ENCODE assay signal across 8 cellular contexts in genomic region chr17:29042679-29043538, GRCh38.
DNase-seq lines count a peak whose midpoint lies in the region; ATAC-seq and TF ChIP-seq lines count a peak whose summit lies in the region.

Gene PIPOX, plus strand, starts transcription at chr17:29043141. Its CDS starts 85 bp downstream, at chr17:29043226.

- DNase-seq in ELF-1 (ENCODE audit: low read depth, low spot score) (peak; percentile 89), NCI-H146 (lab: John Stamatoyannopoulos, UW) (peak; percentile 99), SW480 (ENCODE audit: low spot score) (peak; percentile 33), hypothalamus (lab: John Stamatoyannopoulos, UW) (peak in 32 of 51 donors; percentile 20 to 79 (median 55)), smooth muscle cell of the brain vasculature (ENCODE audit: low read depth, low spot score) (peak; percentile 64), GM20000 (ENCODE audit: low spot score) (no peak)
- DNase-seq in effector memory CD4-positive, alpha-beta T cell = no peak

- no peaks in the 10 kb centered on the region for H3K9me3 ChIP-seq in effector memory CD4-positive, alpha-beta T cell (ENCODE audit: control insufficient read depth, low read length)

- no peak for TF ChIP-seq CTCF in GM20000 (IDR thresholded peaks at IDR 0.05; ENCODE audit: extremely low read depth, missing control alignments)

- H3K36me3 ChIP-seq in effector memory CD4-positive, alpha-beta T cell (ENCODE audit: control insufficient read depth, insufficient read depth, low read length) = no peaks in the 10 kb centered on the region

- H3K27me3 ChIP-seq in effector memory CD4-positive, alpha-beta T cell (replicated peaks; ENCODE audit: control insufficient read depth, insufficient read depth, low read length, poor library complexity, severe bottlenecking) = no peaks in the 10 kb centered on the region

- H3K4me3 ChIP-seq in effector memory CD4-positive, alpha-beta T cell (ENCODE audit: insufficient read depth, low read depth, low read length, poor library complexity, severe bottlenecking) = no peak within 1 kb of the TSS

- H3K27ac ChIP-seq in effector memory CD4-positive, alpha-beta T cell (ENCODE audit: insufficient read depth, low read length, poor library complexity, severe bottlenecking) = no peak within 1 kb of the TSS

- H3K4me1 ChIP-seq in effector memory CD4-positive, alpha-beta T cell (ENCODE audit: control insufficient read depth, insufficient read depth, low read length, poor library complexity, severe bottlenecking) = no peaks in the 10 kb centered on the region

- ATAC-seq in GM21528 (IDR thresholded peaks at IDR 0.05; ENCODE audit: low FRiP score, unreplicated experiment) = no peak

Comparison
In these comparisons a context has a peak if more than half of its experiments do, and no peak if none do; other contexts are left out.
1. DNase-seq: peak in ELF-1 (single experiment), NCI-H146 (single experiment), SW480 (single experiment), hypothalamus (32 of 51) and smooth muscle cell of the brain vasculature (single experiment); none in GM20000 (single experiment) and effector memory CD4-positive, alpha-beta T cell (0 of 3).